In the genomic region with DNA sequence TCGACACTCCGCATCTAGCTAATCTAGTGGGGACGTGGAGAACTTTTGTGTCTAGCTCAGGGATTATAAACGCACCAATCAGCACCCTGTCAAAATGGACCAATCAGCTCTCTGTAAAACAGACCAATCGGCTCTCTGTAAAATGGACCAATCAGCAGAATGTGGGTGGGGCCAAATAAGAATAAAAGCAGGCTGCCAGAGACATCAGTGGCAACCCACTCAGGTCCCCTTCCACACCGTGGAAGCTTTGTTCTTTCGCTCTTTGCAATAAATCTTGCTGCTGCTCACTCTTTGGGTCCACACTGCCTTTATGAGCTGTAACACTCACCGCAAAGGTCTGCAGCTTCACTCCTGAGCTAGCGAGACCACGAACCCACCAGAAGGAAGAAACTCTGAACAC, we compare ENCODE assay signal across 1 cellular context.
TF ChIP-seq lines count a peak whose summit lies in the region.

No MANE protein-coding gene starts in this region.

TF ChIP-seq in K562, 482 proteins besides CTCF, POLR2A, EP300 and RAD21:
- TF ChIP-seq NFYB (IDR thresholded peaks at IDR 0.05; ENCODE audit: extremely low read depth, insufficient read length) (peak; percentile 49), ZNF316 (IDR thresholded peaks at IDR 0.05) (peak; percentile 70)
